ENCODE assay signal across 28 cellular contexts in the genomic region with DNA sequence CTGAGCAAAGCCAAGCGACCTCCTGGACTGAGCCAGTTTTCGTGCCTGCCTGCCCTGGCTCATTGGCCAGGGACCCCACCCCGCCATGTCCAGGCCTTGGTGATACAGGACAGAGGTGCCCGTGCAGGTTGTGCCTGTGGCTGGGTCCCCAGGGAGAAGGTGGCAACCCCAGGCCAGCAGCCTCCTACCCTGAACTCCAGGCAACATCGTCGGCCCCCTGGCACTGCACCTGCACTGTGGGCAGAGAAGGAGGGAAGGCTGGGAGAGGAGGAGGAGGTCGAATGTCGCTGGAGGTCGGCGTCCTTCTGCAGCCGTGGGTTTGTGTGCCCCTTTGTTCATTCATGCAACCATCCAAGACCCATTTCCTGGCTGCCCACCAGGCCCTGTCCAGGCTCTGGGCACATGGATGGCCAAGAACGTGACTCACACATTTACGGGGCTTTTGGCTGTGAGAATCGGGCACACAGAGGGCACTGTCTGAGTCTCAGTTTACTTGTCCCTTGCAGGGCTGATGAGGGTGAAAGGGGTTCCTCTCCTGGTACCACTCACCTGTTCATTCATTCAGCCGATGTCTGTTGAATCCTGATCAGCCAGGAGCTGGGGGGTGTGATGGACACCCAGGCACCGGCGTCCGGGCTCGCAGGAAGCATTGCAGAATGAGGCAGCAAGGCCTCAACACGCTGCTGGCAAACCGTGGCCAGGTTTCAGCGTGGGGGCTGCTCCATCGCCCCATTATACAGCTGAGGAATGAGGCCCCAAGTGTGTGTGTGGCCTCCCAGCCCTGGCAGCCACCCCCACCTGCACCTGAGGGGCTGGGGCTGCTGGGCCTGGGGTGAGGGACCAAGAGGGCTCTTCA. TPM values are rescaled to one million over a fixed set of nuclear protein-coding genes. Genes with fewer than 3 reads are reported as not detected.
"Had no signal": no experiment of that assay in that cellular context is flagged by ENCODE, and none has a peak within 500 bp of the region (broad histone marks: within the 10 kb centered on the region; RNA-seq: fewer than 3 reads in every experiment).

No MANE protein-coding gene starts in this region.

- ATAC-seq: activated CD4-positive, CD25-positive, alpha-beta regulatory T cell treated with anti-CD3 and anti-CD28 coated beads, Interleukin-2, amount 50 U/mL, for 24 hours; activated CD8-positive, alpha-beta memory T cell treated with anti-CD3 and anti-CD28 coated beads, Interleukin-2, amount 10 ng/mL, durations not matched to agents 7 days and 5 days; activated naive CD4-positive, alpha-beta T cell treated with anti-CD3 and anti-CD28 coated beads, Interleukin-2, amount 50 U/mL, for 72 hours; activated naive CD8-positive, alpha-beta T cell treated with anti-CD3 and anti-CD28 coated beads, Interleukin-2, amount 50 U/mL, for 24 hours; body of pancreas had no signal

- H3K4me3 Mint-ChIP-seq: activated CD8-positive, alpha-beta memory T cell treated with anti-CD3 and anti-CD28 coated beads, Interleukin-2, amount 10 ng/mL, durations not matched to agents 7 days and 5 days; activated naive CD8-positive, alpha-beta T cell treated with anti-CD3 and anti-CD28 coated beads, Interleukin-2, amount 50 U/mL, for 24 hours; activated T-cell treated with anti-CD3 and anti-CD28 coated beads, Interleukin-2, amount 50 U/mL, for 24 hours; activated T-helper 1 cell treated with anti-CD3 and anti-CD28 coated beads, Interleukin-12 subunit alpha, Interleukin-12 subunit beta, Interleukin-2, Interleukin-4 antibody, amounts not matched to agents 30 ng/mL and 10 ng/mL and 1 ng/mL, durations not matched to agents 14 hours and 24 hours and 36 hours; T-helper 1 cell treated with Interleukin-12 subunit alpha and Interleukin-12 subunit beta and Interleukin-4 antibody, amounts not matched to agents 30 μg/mL and 1 μg/mL, for 36 hours had no signal

- H3K27ac Mint-ChIP-seq: activated CD8-positive, alpha-beta memory T cell treated with anti-CD3 and anti-CD28 coated beads, Interleukin-2, amount 10 ng/mL, durations not matched to agents 7 days and 5 days; activated naive CD4-positive, alpha-beta T cell treated with anti-CD3 and anti-CD28 coated beads, Interleukin-2, amount 50 U/mL, for 72 hours; activated naive CD8-positive, alpha-beta T cell treated with anti-CD3 and anti-CD28 coated beads, Interleukin-2, amount 50 U/mL, for 24 hours; activated T-cell treated with anti-CD3 and anti-CD28 coated beads, Interleukin-2, amount 50 U/mL, for 24 hours; activated T-helper 1 cell treated with anti-CD3 and anti-CD28 coated beads, Interleukin-12 subunit alpha, Interleukin-12 subunit beta, Interleukin-2, Interleukin-4 antibody, amounts not matched to agents 30 ng/mL and 10 ng/mL and 1 ng/mL, durations not matched to agents 14 hours and 24 hours and 36 hours; T-helper 1 cell treated with Interleukin-12 subunit alpha and Interleukin-12 subunit beta and Interleukin-4 antibody, amounts not matched to agents 30 μg/mL and 1 μg/mL, for 36 hours had no signal

- H3K27me3 ChIP-seq: ascending aorta, body of pancreas had no signal

- H3K9me3 ChIP-seq: ascending aorta, body of pancreas had no signal

- H3K9me3 Mint-ChIP-seq: activated naive CD4-positive, alpha-beta T cell treated with anti-CD3 and anti-CD28 coated beads, Interleukin-2, amount 50 U/mL, for 72 hours; activated naive CD8-positive, alpha-beta T cell treated with anti-CD3 and anti-CD28 coated beads, Interleukin-2, amount 50 U/mL, for 24 hours; activated T-cell treated with anti-CD3 and anti-CD28 coated beads, Interleukin-2, amount 50 U/mL, for 24 hours; activated T-helper 1 cell treated with anti-CD3 and anti-CD28 coated beads, Interleukin-12 subunit alpha, Interleukin-12 subunit beta, Interleukin-2, Interleukin-4 antibody, amounts not matched to agents 30 ng/mL and 10 ng/mL and 1 ng/mL, durations not matched to agents 14 hours and 24 hours and 36 hours; T-helper 1 cell treated with Interleukin-12 subunit alpha and Interleukin-12 subunit beta and Interleukin-4 antibody, amounts not matched to agents 30 μg/mL and 1 μg/mL, for 36 hours had no signal

- H3K4me3 ChIP-seq: ascending aorta, body of pancreas had no signal

- FAIRE-seq: bronchial epithelial cell, RCC 7860 had no signal

- H3K36me3 Mint-ChIP-seq: activated CD8-positive, alpha-beta memory T cell treated with anti-CD3 and anti-CD28 coated beads, Interleukin-2, amount 10 ng/mL, durations not matched to agents 7 days and 5 days; activated naive CD4-positive, alpha-beta T cell treated with anti-CD3 and anti-CD28 coated beads, Interleukin-2, amount 50 U/mL, for 72 hours had no signal

- H3K4me1 Mint-ChIP-seq: activated CD8-positive, alpha-beta memory T cell treated with anti-CD3 and anti-CD28 coated beads, Interleukin-2, amount 10 ng/mL, durations not matched to agents 7 days and 5 days; activated naive CD8-positive, alpha-beta T cell treated with anti-CD3 and anti-CD28 coated beads, Interleukin-2, amount 50 U/mL, for 24 hours had no signal

- H3K27ac ChIP-seq: ascending aorta, body of pancreas had no signal

- DNase-seq: activated CD4-positive, alpha-beta T cell treated with anti-CD3 and anti-CD28 coated beads for 4 hours; activated CD4-positive, alpha-beta T cell treated with anti-CD3 and anti-CD28 coated beads, Interleukin-2, amount 50 U/mL, for 48 hours; activated CD8-positive, alpha-beta memory T cell treated with anti-CD3 and anti-CD28 coated beads, Interleukin-2, amount 10 ng/mL, durations not matched to agents 7 days and 5 days; activated effector memory CD4-positive, alpha-beta T cell treated with Interleukin-2 at 50 U/mL for 16 hours; activated naive CD4-positive, alpha-beta T cell; activated naive CD8-positive, alpha-beta T cell treated with anti-CD3 and anti-CD28 coated beads, Interleukin-2, amount 50 U/mL, for 24 hours; activated T-cell treated with anti-CD3 and anti-CD28 coated beads, Interleukin-2, amount 50 U/mL, for 24 hours; amniotic stem cell; body of pancreas; central memory CD4-positive, alpha-beta T cell; KG1; NCI-H1092 treated with DMSO at 0.1 percent for 48 hours; NCI-H1436; NCI-H1694 treated with DMSO at 0.1 percent for 48 hours; NCI-H2029 treated with DMSO at 0.1 percent for 48 hours; NCI-H510A treated with DMSO at 0.1 percent for 48 hours; NCI-H69; NK-92 treated with Interleukin-12 subunit alpha and Interleukin-12 subunit beta, amount 100 ng/mL, for 24 hours; SHP77 treated with DMSO at 0.1 percent for 48 hours had no signal

- H3K36me3 ChIP-seq: ascending aorta had no signal

RNA-seq across cellular contexts. Expression of a gene that starts 2.3 kb away (rescaled TPM):
- total RNA-seq: activated CD8-positive, alpha-beta memory T cell treated with anti-CD3 and anti-CD28 coated beads, Interleukin-2, amount 10 ng/mL, durations not matched to agents 7 days and 5 days; activated naive CD4-positive, alpha-beta T cell treated with anti-CD3 and anti-CD28 coated beads, Interleukin-2, amount 50 U/mL, for 72 hours; activated T-helper 1 cell treated with anti-CD3 and anti-CD28 coated beads, Interleukin-12 subunit alpha, Interleukin-12 subunit beta, Interleukin-2, Interleukin-4 antibody, amounts not matched to agents 30 ng/mL and 10 ng/mL and 1 ng/mL, durations not matched to agents 14 hours and 24 hours and 36 hours; ascending aorta; LHCN-M2; M059J had no signal

RNA-seq across cellular contexts. Expression of a gene that starts 46.1 kb away (rescaled TPM):
- total RNA-seq: activated CD8-positive, alpha-beta memory T cell treated with anti-CD3 and anti-CD28 coated beads, Interleukin-2, amount 10 ng/mL, durations not matched to agents 7 days and 5 days; activated naive CD4-positive, alpha-beta T cell treated with anti-CD3 and anti-CD28 coated beads, Interleukin-2, amount 50 U/mL, for 72 hours; activated T-helper 1 cell treated with anti-CD3 and anti-CD28 coated beads, Interleukin-12 subunit alpha, Interleukin-12 subunit beta, Interleukin-2, Interleukin-4 antibody, amounts not matched to agents 30 ng/mL and 10 ng/mL and 1 ng/mL, durations not matched to agents 14 hours and 24 hours and 36 hours; ascending aorta; body of pancreas; bronchial epithelial cell; LHCN-M2; M059J had no signal
